ENCODE assay signal across 8 cellular contexts in genomic region chr12:57764662-57765002, GRCh38. TPM values are rescaled to one million over a fixed set of nuclear protein-coding genes. Genes with fewer than 3 reads are reported as not detected.
DNase-seq lines count a peak whose midpoint lies in the region; ATAC-seq and TF ChIP-seq lines count a peak whose summit lies in the region.

No MANE protein-coding gene starts in this region.

- H3K9me3 Mint-ChIP-seq in activated T-helper 1 cell treated with anti-CD3 and anti-CD28 coated beads, Interleukin-12 subunit alpha, Interleukin-12 subunit beta, Interleukin-2, Interleukin-4 antibody, amounts not matched to agents 30 ng/mL and 10 ng/mL and 1 ng/mL, durations not matched to agents 14 hours and 24 hours and 36 hours: no peaks in the 10 kb centered on the region

- H3K27ac Mint-ChIP-seq in activated T-helper 1 cell treated with anti-CD3 and anti-CD28 coated beads, Interleukin-12 subunit alpha, Interleukin-12 subunit beta, Interleukin-2, Interleukin-4 antibody, amounts not matched to agents 30 ng/mL and 10 ng/mL and 1 ng/mL, durations not matched to agents 14 hours and 24 hours and 36 hours: peak overlapping the region; percentile 48

- WGBS in transverse colon (ENCODE audit: low coverage in 1 of 2), 2 donors: 16% methylated on average over 17 of the region's 17 CpGs; no CpG with 5 or more reads in 1 of the 2 donors

- H3K4me3 ChIP-seq in BJ (ENCODE audit: low read depth, low read length): peak overlapping the region; percentile 33
- H3K4me3 ChIP-seq in transverse colon: peak overlapping the region in 3 of 4 donors; percentile 26 to 54 (median 41)

- TF ChIP-seq POLR2A in transverse colon (IDR thresholded peaks at IDR 0.05): no peak

- peak overlapping the region; percentile 89 for H3K4me3 Mint-ChIP-seq in activated T-helper 1 cell treated with anti-CD3 and anti-CD28 coated beads, Interleukin-12 subunit alpha, Interleukin-12 subunit beta, Interleukin-2, Interleukin-4 antibody, amounts not matched to agents 30 ng/mL and 10 ng/mL and 1 ng/mL, durations not matched to agents 14 hours and 24 hours and 36 hours

- H3K4me1 ChIP-seq in transverse colon: peaks cover 9 to 31% (median 30%) of the 10 kb centered on the region in 4 donors

- peaks cover 36% of the 10 kb centered on the region for H3K36me3 Mint-ChIP-seq in activated T-helper 1 cell treated with anti-CD3 and anti-CD28 coated beads, Interleukin-12 subunit alpha, Interleukin-12 subunit beta, Interleukin-2, Interleukin-4 antibody, amounts not matched to agents 30 ng/mL and 10 ng/mL and 1 ng/mL, durations not matched to agents 14 hours and 24 hours and 36 hours (ENCODE audit: low read depth)

- peak; percentile 8 for ATAC-seq in GM21786 (IDR thresholded peaks at IDR 0.05; ENCODE audit: unreplicated experiment)
- ATAC-seq in left lobe of liver: peak; percentile 13

- no peak overlapping the region for H3K27ac ChIP-seq in transverse colon

- intact Hi-C loops in activated T-helper 1 cell treated with anti-CD3 and anti-CD28 coated beads, Interleukin-12 subunit alpha, Interleukin-12 subunit beta, Interleukin-2, Interleukin-4 antibody, amounts not matched to agents 30 ng/mL and 10 ng/mL and 1 ng/mL, durations not matched to agents 14 hours and 24 hours and 36 hours (cut with micrococcal nuclease): loop anchor here (1.0 kb wide), 1 partner anchor 8 kb away; no protein-coding TSS in a partner anchor
- intact Hi-C loops in transverse colon (cut with DNase I; ENCODE audit: low total_unique reads): no loop called here

- TF ChIP-seq CTCF in BJ (IDR thresholded peaks at IDR 0.05; ENCODE audit: insufficient read depth, low read depth, low read length) (no peak), transverse colon (IDR thresholded peaks at IDR 0.05) (no peak)

- peaks cover 5% of the 10 kb centered on the region for H3K27me3 Mint-ChIP-seq in activated T-helper 1 cell treated with anti-CD3 and anti-CD28 coated beads, Interleukin-12 subunit alpha, Interleukin-12 subunit beta, Interleukin-2, Interleukin-4 antibody, amounts not matched to agents 30 ng/mL and 10 ng/mL and 1 ng/mL, durations not matched to agents 14 hours and 24 hours and 36 hours (ENCODE audit: insufficient read depth)

- POLR2A ChIA-PET in BJ (lab: Charles Lee): no interaction called here

- DNase-seq in BJ (ENCODE audit: low read depth) (no peak), left lobe of liver (ENCODE audit: low spot score) (no peak), transverse colon (no peak), EL (no peak), inferior parietal cortex (ENCODE audit: extremely low spot score) (no peak)
- no peak for DNase-seq in activated T-helper 1 cell treated with anti-CD3 and anti-CD28 coated beads, Interleukin-12 subunit alpha, Interleukin-12 subunit beta, Interleukin-2, Interleukin-4 antibody, amounts not matched to agents 30 ng/mL and 10 ng/mL and 1 ng/mL, durations not matched to agents 14 hours and 24 hours and 36 hours (ENCODE audit: low spot score)
- no peak for DNase-seq in NK-92 treated with Interleukin-12 subunit alpha and Interleukin-12 subunit beta, amount 100 ng/mL, for 24 hours (lab: John Stamatoyannopoulos, UW)

- peaks cover 8% of the 10 kb centered on the region; the same call in 1 of the 2 replicates for H3K27me3 ChIP-seq in BJ (ENCODE audit: control insufficient read depth, insufficient read depth, low read length)
- H3K27me3 ChIP-seq in transverse colon: peaks cover 43% of the 10 kb centered on the region

- H3K36me3 ChIP-seq in BJ (ENCODE audit: control insufficient read depth, insufficient read depth, low read length) (peaks cover 2% of the 10 kb centered on the region; the same call in 1 of the 2 replicates), transverse colon (no peaks in the 10 kb centered on the region)

- TF ChIP-seq EP300 in transverse colon (IDR thresholded peaks at IDR 0.05; ENCODE audit: low read depth): no peak

- H3K4me1 Mint-ChIP-seq in activated T-helper 1 cell treated with anti-CD3 and anti-CD28 coated beads, Interleukin-12 subunit alpha, Interleukin-12 subunit beta, Interleukin-2, Interleukin-4 antibody, amounts not matched to agents 30 ng/mL and 10 ng/mL and 1 ng/mL, durations not matched to agents 14 hours and 24 hours and 36 hours (ENCODE audit: low read depth): peaks cover 28% of the 10 kb centered on the region

- H3K9me3 ChIP-seq in transverse colon: no peaks in the 10 kb centered on the region

- CTCF ChIA-PET in BJ (lab: Yijun Ruan, JAX): interaction anchor here (0.7 to 0.9 kb wide), 2 partner anchors 18 to 27 kb away, joined by 3 read pairs; partner anchors contain the start of gene TSFM

- in situ Hi-C loops in transverse colon (cut with MboI; ENCODE audit: low pct_ligation_motif_present in 1 of 4, low pct_unique_long_range_greater_than_20kb in 1 of 4, low sequenced_read_pairs in 3 of 4): no loop called here

RNA-seq across cellular contexts. Expression of gene CYP27B1, which starts 2.2 kb away (rescaled TPM):
- polyA plus RNA-seq in BJ (2011; rRNA removed): 0.76 and 0.91 TPM in 2 replicates
- 0.43 and 1.1 TPM in 2 replicates for polyA minus RNA-seq in BJ (2011; rRNA and poly(A)+ RNA removed)
- 9.0 and 9.9 TPM in 2 replicates for total RNA-seq in activated T-helper 1 cell treated with anti-CD3 and anti-CD28 coated beads, Interleukin-12 subunit alpha, Interleukin-12 subunit beta, Interleukin-2, Interleukin-4 antibody, amounts not matched to agents 30 ng/mL and 10 ng/mL and 1 ng/mL, durations not matched to agents 14 hours and 24 hours and 36 hours
- total RNA-seq in left lobe of liver: 0.45 TPM
- total RNA-seq in transverse colon: 1 to 10 TPM in 2 of 4 donors, under 1 TPM in 1, not detected in 1; 0.40 to 2.5 (median 2.3) TPM

RNA-seq across cellular contexts. Expression of gene METTL1, which starts 7.3 kb away (rescaled TPM):
- 31.8 and 42.8 TPM in 2 replicates for polyA plus RNA-seq in BJ (2011; rRNA removed)
- 11.9 and 34.8 TPM in 2 replicates for polyA minus RNA-seq in BJ (2011; rRNA and poly(A)+ RNA removed)
- 89.7 and 90.0 TPM in 2 replicates for total RNA-seq in activated T-helper 1 cell treated with anti-CD3 and anti-CD28 coated beads, Interleukin-12 subunit alpha, Interleukin-12 subunit beta, Interleukin-2, Interleukin-4 antibody, amounts not matched to agents 30 ng/mL and 10 ng/mL and 1 ng/mL, durations not matched to agents 14 hours and 24 hours and 36 hours
- total RNA-seq in left lobe of liver (9.7 TPM), transverse colon (1 to 10 TPM; 4.1 to 7.1 (median 4.5) TPM)

RNA-seq across cellular contexts. Expression of gene EEF1AKMT3, which starts 7.8 kb away (rescaled TPM):
- 9.1 and 9.2 TPM in 2 replicates for polyA plus RNA-seq in BJ (2011; rRNA removed)
- polyA minus RNA-seq in BJ (2011; rRNA and poly(A)+ RNA removed): 12.0 and 13.8 TPM in 2 replicates
- total RNA-seq in activated T-helper 1 cell treated with anti-CD3 and anti-CD28 coated beads, Interleukin-12 subunit alpha, Interleukin-12 subunit beta, Interleukin-2, Interleukin-4 antibody, amounts not matched to agents 30 ng/mL and 10 ng/mL and 1 ng/mL, durations not matched to agents 14 hours and 24 hours and 36 hours: 4.5 and 5.4 TPM in 2 replicates
- 6.0 TPM for total RNA-seq in left lobe of liver
- total RNA-seq in transverse colon: 1 to 10 TPM; 1.9 to 6.7 (median 4.3) TPM

RNA-seq across cellular contexts. Expression of gene MARCHF9, which starts 9.7 kb away (rescaled TPM):
- polyA plus RNA-seq in BJ (2011; rRNA removed): 3.1 and 6.2 TPM in 2 replicates
- polyA minus RNA-seq in BJ (2011; rRNA and poly(A)+ RNA removed): 3.0 and 5.1 TPM in 2 replicates
- total RNA-seq in activated T-helper 1 cell treated with anti-CD3 and anti-CD28 coated beads, Interleukin-12 subunit alpha, Interleukin-12 subunit beta, Interleukin-2, Interleukin-4 antibody, amounts not matched to agents 30 ng/mL and 10 ng/mL and 1 ng/mL, durations not matched to agents 14 hours and 24 hours and 36 hours: 21.2 and 21.8 TPM in 2 replicates
- total RNA-seq in left lobe of liver (3.6 TPM), transverse colon (10 to 100 TPM in 2 of 4 donors, 1 to 10 TPM in 2; 1.5 to 24.1 (median 9.5) TPM)

RNA-seq across cellular contexts. Expression of gene CDK4, which starts 12.5 kb away (rescaled TPM):
- polyA plus RNA-seq in BJ (2011; rRNA removed): 208 and 293 TPM in 2 replicates
- 69.7 and 116 TPM in 2 replicates for polyA minus RNA-seq in BJ (2011; rRNA and poly(A)+ RNA removed)
- 218 and 227 TPM in 2 replicates for total RNA-seq in activated T-helper 1 cell treated with anti-CD3 and anti-CD28 coated beads, Interleukin-12 subunit alpha, Interleukin-12 subunit beta, Interleukin-2, Interleukin-4 antibody, amounts not matched to agents 30 ng/mL and 10 ng/mL and 1 ng/mL, durations not matched to agents 14 hours and 24 hours and 36 hours
- total RNA-seq in left lobe of liver (30.8 TPM), transverse colon (100 to 1,000 TPM in 1 of 4 donors, 10 to 100 TPM in 3; 20.9 to 194 (median 47.8) TPM)
